ENCODE assay signal across 19 cellular contexts in the genomic region with DNA sequence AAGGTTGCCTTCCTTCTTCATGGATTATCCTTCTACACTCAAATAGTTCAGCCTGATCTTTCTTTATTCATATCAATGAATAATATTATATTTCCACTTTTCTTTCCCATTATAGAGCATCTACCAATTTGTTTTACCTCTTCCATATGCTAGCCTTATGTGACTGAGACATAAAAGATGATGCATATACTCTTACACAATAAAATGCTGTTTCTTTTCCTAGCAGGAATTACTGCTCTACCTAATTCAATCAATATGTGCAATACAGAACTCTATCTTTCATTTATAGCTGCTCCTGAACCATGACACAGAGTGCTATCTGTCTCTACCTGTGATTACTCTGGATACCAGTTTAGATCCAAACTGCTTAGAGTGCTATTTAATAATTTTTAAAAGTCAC.
DNase-seq lines count a peak whose midpoint lies in the region; TF ChIP-seq lines count a peak whose summit lies in the region.
"Had no signal": no experiment of that assay in that cellular context is flagged by ENCODE, and none has a peak within 500 bp of the region (broad histone marks: within the 10 kb centered on the region; RNA-seq: fewer than 3 reads in every experiment).

No MANE protein-coding gene starts in this region.

- H3K9me3 ChIP-seq in GM23248 (ENCODE audit: low read depth) (no peaks in the 10 kb centered on the region), MM.1S (replicated peaks; ENCODE audit: insufficient read depth, low read length) (no peaks in the 10 kb centered on the region)
- H3K9me3 ChIP-seq: BLaER1 treated with 17β-estradiol and CSF1 and Interleukin-3, amounts not matched to agents 10 nM and 100 nM; Caco-2 had no signal

- peak; percentile 44 for DNase-seq in AG10803 (ENCODE audit: low read depth)
- DNase-seq in GM23248 = peak; percentile 51
- peak; percentile 2 for DNase-seq in epithelial cell of esophagus (ENCODE audit: low read depth)
- peak; percentile 10 for DNase-seq in fibroblast of gingiva (ENCODE audit: low read depth)
- DNase-seq in MM.1S = no peak
- DNase-seq in occipital lobe (lab: John Stamatoyannopoulos, UW) = no peak
- DNase-seq in NCI-H2227 (lab: John Stamatoyannopoulos, UW; ENCODE audit: unreplicated experiment) = no peak
- DNase-seq in NCI-H1092 treated with DMSO at 0.1 percent for 48 hours (lab: John Stamatoyannopoulos, UW) = no peak
- DNase-seq: 8988T; ACHN; AML-193; Caco-2; Calu3; CD4-positive, alpha-beta T cell; CD8-positive, alpha-beta T cell; DMS79 treated with DMSO at 0.1 percent for 48 hours; GF-D8 had no signal

- no peaks in the 10 kb centered on the region for H3K36me3 ChIP-seq in GM23248 (ENCODE audit: low read depth)
- H3K36me3 ChIP-seq in MM.1S (replicated peaks; ENCODE audit: insufficient read depth, low read length) = no peaks in the 10 kb centered on the region
- H3K36me3 ChIP-seq: BLaER1 treated with 17β-estradiol and CSF1 and Interleukin-3, amounts not matched to agents 10 nM and 100 nM had no signal

- H3K27me3 ChIP-seq in GM23248 (replicated peaks; ENCODE audit: insufficient read depth) = no peaks in the 10 kb centered on the region
- H3K27me3 ChIP-seq in MM.1S (replicated peaks; ENCODE audit: insufficient read depth, low read length) = no peaks in the 10 kb centered on the region
- H3K27me3 ChIP-seq: BLaER1 treated with 17β-estradiol and CSF1 and Interleukin-3, amounts not matched to agents 10 nM and 100 nM had no signal

- peak overlapping the region; percentile 28; the same call in 1 of the 2 replicates for H2AFZ ChIP-seq in GM23248
- H2AFZ ChIP-seq in MM.1S (ENCODE audit: low read length) = no peak overlapping the region

- H3K4me3 ChIP-seq in AG10803 (ENCODE audit: low read length) (no peak overlapping the region), GM23248 (peak overlapping the region; percentile 12; the same call in 1 of the 2 replicates), epithelial cell of esophagus (ENCODE audit: low read length) (no peak overlapping the region), MM.1S (ENCODE audit: low read length) (no peak overlapping the region)
- H3K4me3 ChIP-seq: BLaER1 treated with 17β-estradiol and CSF1 and Interleukin-3, amounts not matched to agents 10 nM and 100 nM had no signal

- H3K4me2 ChIP-seq in GM23248 (ENCODE audit: unreplicated experiment) (peak overlapping the region; percentile 51), MM.1S (ENCODE audit: low read depth, low read length) (no peak overlapping the region)
- H3K4me2 ChIP-seq: BLaER1 treated with 17β-estradiol and CSF1 and Interleukin-3, amounts not matched to agents 10 nM and 100 nM had no signal

- H3K4me1 ChIP-seq in GM23248 (ENCODE audit: insufficient read depth) (peaks cover 25% of the 10 kb centered on the region), MM.1S (ENCODE audit: low read length) (no peaks in the 10 kb centered on the region)
- H3K4me1 ChIP-seq: BLaER1 treated with 17β-estradiol and CSF1 and Interleukin-3, amounts not matched to agents 10 nM and 100 nM; Caco-2 had no signal

- H4K20me1 ChIP-seq in GM23248 (ENCODE audit: insufficient read depth) (no peaks in the 10 kb centered on the region), MM.1S (ENCODE audit: insufficient read depth, low read length) (no peaks in the 10 kb centered on the region)
- H4K20me1 ChIP-seq: BLaER1 treated with 17β-estradiol and CSF1 and Interleukin-3, amounts not matched to agents 10 nM and 100 nM had no signal

- in situ Hi-C loops in GM23248 (cut with MboI) = no loop called here

- H3K9me2 ChIP-seq in GM23248 (ENCODE audit: insufficient read depth) (no peaks in the 10 kb centered on the region), MM.1S (replicated peaks; ENCODE audit: insufficient read depth, low read length) (no peaks in the 10 kb centered on the region)

- TF ChIP-seq CTCF in AG10803 (conservative IDR thresholded peaks at IDR 0.05; ENCODE audit: low read length) (no peak), epithelial cell of esophagus (IDR thresholded peaks at IDR 0.05; ENCODE audit: insufficient read depth, low read depth, low read length, missing control alignments) (no peak), MM.1S (IDR thresholded peaks at IDR 0.05; ENCODE audit: low read length) (no peak)

- no peak overlapping the region for H3K9ac ChIP-seq in GM23248
- no peak overlapping the region for H3K9ac ChIP-seq in MM.1S (ENCODE audit: low read length)
- H3K9ac ChIP-seq: BLaER1 treated with 17β-estradiol and CSF1 and Interleukin-3, amounts not matched to agents 10 nM and 100 nM had no signal

- H3F3A ChIP-seq in GM23248 (ENCODE audit: insufficient read depth) (peaks cover 14% of the 10 kb centered on the region; the same call in 1 of the 2 replicates), MM.1S (ENCODE audit: insufficient read depth, low read length) (no peaks in the 10 kb centered on the region)

- no peaks in the 10 kb centered on the region for H3K79me2 ChIP-seq in GM23248 (ENCODE audit: insufficient read depth)
- no peaks in the 10 kb centered on the region for H3K79me2 ChIP-seq in MM.1S (ENCODE audit: low read length)

- H3K27ac ChIP-seq in GM23248 (peak overlapping the region; percentile 19), MM.1S (ENCODE audit: low read length) (no peak overlapping the region)
- H3K27ac ChIP-seq: BLaER1 treated with 17β-estradiol and CSF1 and Interleukin-3, amounts not matched to agents 10 nM and 100 nM; C4-2B had no signal

Comparison
In these comparisons a context has a peak if more than half of its experiments do, and no peak if none do; other contexts are left out.
1. DNase-seq: peak in AG10803 (single experiment), GM23248 (single experiment), epithelial cell of esophagus (single experiment) and fibroblast of gingiva (single experiment); none in MM.1S (single experiment), occipital lobe (single experiment), NCI-H2227 (single experiment) and NCI-H1092 treated with DMSO at 0.1 percent for 48 hours (single experiment).